Comparison of ENCODE assay signal across 1 cellular context in the genomic region with DNA sequence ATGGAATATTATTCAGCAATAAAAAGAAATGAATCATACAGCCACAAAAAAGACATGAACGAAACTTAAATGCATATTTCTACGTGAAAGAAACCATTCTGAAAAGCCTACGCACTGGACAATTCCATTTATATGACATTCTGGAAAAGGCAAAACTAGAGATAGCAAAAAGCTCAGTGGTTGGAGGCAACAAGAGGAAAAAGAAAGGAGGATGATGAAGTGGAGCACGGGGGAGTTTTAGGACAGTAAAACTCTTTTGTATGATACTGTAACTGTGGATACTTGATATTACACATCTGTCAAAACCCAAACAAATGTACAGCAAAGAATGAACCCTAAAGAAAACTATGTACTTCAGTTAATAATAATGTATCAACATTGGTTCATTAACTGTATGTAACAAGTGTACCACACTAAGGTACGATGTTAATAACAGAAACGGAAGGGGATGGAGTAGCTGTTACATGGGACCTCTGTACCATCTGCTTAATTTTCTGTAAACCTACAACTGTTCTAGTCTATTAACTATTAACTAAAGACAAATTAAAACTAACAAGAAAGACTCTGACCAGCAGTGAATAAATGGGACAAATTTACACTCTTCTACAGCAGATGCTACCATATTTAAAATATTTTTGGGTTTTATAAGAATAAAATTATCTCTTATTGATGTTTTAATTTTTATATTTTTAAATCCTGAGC.
TF ChIP-seq lines count a peak whose summit lies in the region.

No MANE protein-coding gene starts in this region.

TF ChIP-seq in HepG2, 621 proteins besides CTCF, POLR2A, EP300 and RAD21 (continued from another document):
- TF ChIP-seq POLR2AphosphoS5 (IDR thresholded peaks at IDR 0.05; ENCODE audit: low read depth, low read length) (peak; percentile 45; the same call in 1 of the 2 replicates), PLSCR1 (CRISPR knock-in tag; IDR thresholded peaks at IDR 0.05; ENCODE audit: borderline replicate concordance) (no peak), RBM22 (optimal IDR thresholded peaks at IDR 0.05; ENCODE audit: low read length) (peak; percentile 92), GATAD1 (CRISPR knock-in tag; IDR thresholded peaks at IDR 0.05) (no peak), ZNF282 (IDR thresholded peaks at IDR 0.05; ENCODE audit: partially characterized antibody) (no peak)
